ENCODE assay signal across 19 cellular contexts in the genomic region with DNA sequence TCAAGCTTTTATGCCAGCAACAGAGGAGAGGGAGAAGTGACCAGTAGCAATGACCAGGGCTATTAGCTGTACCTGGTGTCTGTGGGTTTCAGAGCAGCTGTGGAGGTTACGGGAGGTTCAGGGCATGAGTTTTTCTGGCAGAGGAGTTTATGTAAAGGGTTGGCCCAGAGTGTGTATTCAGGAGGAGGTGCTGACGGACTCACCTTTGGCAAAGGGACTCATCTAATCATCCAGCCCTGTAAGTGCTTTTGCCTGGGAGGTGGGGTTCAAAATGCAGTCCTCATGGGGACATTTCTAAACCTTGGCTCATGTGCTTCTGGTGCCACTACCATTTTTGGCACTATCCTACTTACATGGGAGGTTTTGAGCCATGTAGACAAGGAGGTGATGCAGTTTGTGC.
A peak's percentile ranks its signal among the peaks of the same experiment; 100 is the strongest.
DNase-seq lines count a peak whose midpoint lies in the region; ATAC-seq and TF ChIP-seq lines count a peak whose summit lies in the region.
"Had no signal": no experiment of that assay in that cellular context is flagged by ENCODE, and none has a peak within 500 bp of the region (broad histone marks: within the 10 kb centered on the region; RNA-seq: fewer than 3 reads in every experiment).

No MANE protein-coding gene starts in this region.

- H3K4me3 Mint-ChIP-seq in activated naive CD4-positive, alpha-beta T cell treated with anti-CD3 and anti-CD28 coated beads, Interleukin-2, amount 50 U/mL, for 24 hours, result peak overlapping the region; percentile 87
- H3K4me3 Mint-ChIP-seq in activated CD4-positive, alpha-beta memory T cell treated with anti-CD3 and anti-CD28 coated beads for 36 hours, result peak overlapping the region; percentile 87

- peak overlapping the region; percentile 44 for H3K4me3 ChIP-seq in thymus (ENCODE audit: low read length)
- no peak overlapping the region for H3K4me3 ChIP-seq in gastroesophageal sphincter
- H3K4me3 ChIP-seq: breast epithelium, hepatocyte, smooth muscle cell, stomach, uterus had no signal

- CTCF ChIA-PET in activated CD4-positive, alpha-beta memory T cell treated with anti-CD3 and anti-CD28 coated beads for 36 hours (lab: Charles Lee), result interaction anchor here (0.7 kb wide), 1 partner anchor 63 kb away, joined by 3 read pairs; no protein-coding TSS in a partner anchor

- H3K27ac ChIP-seq in thymus (ENCODE audit: low read depth), result peak overlapping the region; percentile 64
- H3K27ac ChIP-seq in gastroesophageal sphincter, result no peak overlapping the region
- H3K27ac ChIP-seq: hepatocyte, parathyroid adenoma, uterus had no signal

- no peak for TF ChIP-seq POLR2A in gastroesophageal sphincter (IDR thresholded peaks at IDR 0.05)

- peaks cover 36% of the 10 kb centered on the region for H3K4me1 Mint-ChIP-seq in activated naive CD4-positive, alpha-beta T cell treated with anti-CD3 and anti-CD28 coated beads, Interleukin-2, amount 50 U/mL, for 24 hours
- peaks cover 3% of the 10 kb centered on the region for H3K4me1 Mint-ChIP-seq in activated CD4-positive, alpha-beta memory T cell treated with anti-CD3 and anti-CD28 coated beads for 36 hours (ENCODE audit: low read depth)

- no peaks in the 10 kb centered on the region for H3K9me3 Mint-ChIP-seq in activated naive CD4-positive, alpha-beta T cell treated with anti-CD3 and anti-CD28 coated beads, Interleukin-2, amount 50 U/mL, for 24 hours
- H3K9me3 Mint-ChIP-seq in activated CD4-positive, alpha-beta memory T cell treated with anti-CD3 and anti-CD28 coated beads for 36 hours, result no peaks in the 10 kb centered on the region

- peak overlapping the region; percentile 96 for H3K27ac Mint-ChIP-seq in activated naive CD4-positive, alpha-beta T cell treated with anti-CD3 and anti-CD28 coated beads, Interleukin-2, amount 50 U/mL, for 24 hours
- H3K27ac Mint-ChIP-seq in activated CD4-positive, alpha-beta memory T cell treated with anti-CD3 and anti-CD28 coated beads for 36 hours, result peak overlapping the region; percentile 98

- no peaks in the 10 kb centered on the region for H3K9me3 ChIP-seq in thymus (ENCODE audit: control insufficient read depth)
- H3K9me3 ChIP-seq in gastroesophageal sphincter, result no peaks in the 10 kb centered on the region
- H3K9me3 ChIP-seq: breast epithelium, stomach, uterus had no signal

- H3K4me1 ChIP-seq in thymus (ENCODE audit: control insufficient read depth, insufficient read depth, low read length) (peaks cover 47% of the 10 kb centered on the region), gastroesophageal sphincter (peaks cover 0 to 14% (median 0%) of the 10 kb centered on the region in 3 donors)
- H3K4me1 ChIP-seq: breast epithelium, parathyroid adenoma, uterus had no signal

- no peak for DNase-seq in activated naive CD4-positive, alpha-beta T cell treated with anti-CD3 and anti-CD28 coated beads, Interleukin-2, amount 50 U/mL, for 16 hours
- no peak for DNase-seq in activated CD4-positive, alpha-beta memory T cell treated with anti-CD3 and anti-CD28 coated beads for 36 hours
- no peak for DNase-seq in Right ventricle myocardium superior
- DNase-seq: activated CD4-positive, alpha-beta T cell treated with anti-CD3 and anti-CD28 coated beads for 4 hours; activated gamma-delta T cell treated with Interleukin-2 at 50 U/mL for 16 hours; DMS 273 treated with DMSO at 0.1 percent for 48 hours; NCI-H2029 treated with DMSO at 0.1 percent for 48 hours; NCI-H526; stomach; uterus had no signal

- H3K36me3 ChIP-seq in thymus (ENCODE audit: control insufficient read depth, insufficient read depth) (peaks cover 13% of the 10 kb centered on the region), gastroesophageal sphincter (no peaks in the 10 kb centered on the region)
- H3K36me3 ChIP-seq: breast epithelium, stomach, uterus had no signal

- no peaks in the 10 kb centered on the region for H3K27me3 Mint-ChIP-seq in activated naive CD4-positive, alpha-beta T cell treated with anti-CD3 and anti-CD28 coated beads, Interleukin-2, amount 50 U/mL, for 24 hours
- H3K27me3 Mint-ChIP-seq in activated CD4-positive, alpha-beta memory T cell treated with anti-CD3 and anti-CD28 coated beads for 36 hours, result no peaks in the 10 kb centered on the region

- no peak for TF ChIP-seq CTCF in gastroesophageal sphincter (IDR thresholded peaks at IDR 0.05)

- no peak for TF ChIP-seq EP300 in gastroesophageal sphincter (IDR thresholded peaks at IDR 0.05)

- H3K36me3 Mint-ChIP-seq in activated naive CD4-positive, alpha-beta T cell treated with anti-CD3 and anti-CD28 coated beads, Interleukin-2, amount 50 U/mL, for 24 hours, result peaks cover 35% of the 10 kb centered on the region
- H3K36me3 Mint-ChIP-seq in activated CD4-positive, alpha-beta memory T cell treated with anti-CD3 and anti-CD28 coated beads for 36 hours, result peaks cover 94% of the 10 kb centered on the region

- WGBS in thymus, result 86% methylated on average over 2 of the region's 2 CpGs
- WGBS in gastroesophageal sphincter (ENCODE audit: low coverage in 1 of 2), 2 donors, result 69% methylated on average over 2 of the region's 2 CpGs; no CpG with 5 or more reads in 1 of the 2 donors

- intact Hi-C loops in activated CD4-positive, alpha-beta memory T cell treated with anti-CD3 and anti-CD28 coated beads for 36 hours (cut with micrococcal nuclease), result loop anchor here (10.0 kb wide), 1 partner anchor 179 kb away; no protein-coding TSS in a partner anchor
- intact Hi-C loops in Right ventricle myocardium superior (cut with DNase I), result no loop called here

- POLR2A ChIA-PET in activated CD4-positive, alpha-beta memory T cell treated with anti-CD3 and anti-CD28 coated beads for 36 hours (lab: Charles Lee), result interaction anchor here (1.5 to 29.3 kb wide), 4 partner anchors 9 to 213 kb away, joined by 4 to 639 read pairs (median 14); no protein-coding TSS in a partner anchor

- H3K27me3 ChIP-seq in thymus (ENCODE audit: control insufficient read depth, insufficient read depth), result no peaks in the 10 kb centered on the region
- H3K27me3 ChIP-seq in gastroesophageal sphincter, result peaks cover 14% of the 10 kb centered on the region
- H3K27me3 ChIP-seq: breast epithelium, stomach, uterus had no signal

- ATAC-seq in Right ventricle myocardium superior (ENCODE audit: poor library complexity) (peak; percentile 71), gastroesophageal sphincter (no peak), GM21390 (IDR thresholded peaks at IDR 0.05; ENCODE audit: unreplicated experiment) (no peak), GM19351 (IDR thresholded peaks at IDR 0.05; ENCODE audit: unreplicated experiment) (no peak)
